In genomic region chr2:133844214-133844892, GRCh38 we compare ENCODE assay signal across 8 cellular contexts.
A peak's percentile ranks its signal among the peaks of the same experiment; 100 is the strongest.
DNase-seq lines count a peak whose midpoint lies in the region; ATAC-seq, FAIRE-seq and TF ChIP-seq lines count a peak whose summit lies in the region.

No MANE protein-coding gene starts in this region.

- DNase-seq in GM04504 (ENCODE audit: low read depth) (peak; percentile 52), HEK293T (ENCODE audit: extremely low spot score) (peak; percentile 80), NCI-H146 treated with DMSO at 0.1 percent for 48 hours (lab: John Stamatoyannopoulos, UW; ENCODE audit: unreplicated experiment) (peak; percentile 20), brain microvascular endothelial cell (peak; percentile 80), inferior parietal cortex (ENCODE audit: extremely low spot score) (peak; percentile 90)
- peak; percentile 8 to 9 for DNase-seq in stimulated activated CD4-positive, alpha-beta T cell treated with anti-CD3 and anti-CD28 coated beads, Interleukin-1b, Interleukin-23, amount 100 ng/mL, for 1 hour (ENCODE audit: low read depth in 2 of 2)

- no peak for ATAC-seq in GM19452 (IDR thresholded peaks at IDR 0.05; ENCODE audit: unreplicated experiment)

- H3K27me3 ChIP-seq in brain microvascular endothelial cell (replicated peaks): no peaks in the 10 kb centered on the region

- peak; percentile 19 for FAIRE-seq in TTC549 (lab: Jason Lieb, UNC)

- H3K36me3 ChIP-seq in brain microvascular endothelial cell (replicated peaks): no peaks in the 10 kb centered on the region

- POLR2A ChIA-PET in HEK293T (lab: Yijun Ruan, JAX): no interaction called here

- no peak overlapping the region for H3K4me3 ChIP-seq in brain microvascular endothelial cell (ENCODE audit: low read depth, low read length)

- H3K27ac ChIP-seq in brain microvascular endothelial cell: peak overlapping the region; percentile 74

- peak; percentile 91 for TF ChIP-seq CTCF in brain microvascular endothelial cell (IDR thresholded peaks at IDR 0.05; ENCODE audit: low read depth, low read length, missing control alignments)

- CTCF ChIA-PET in HEK293T (lab: Yijun Ruan, JAX): interaction anchor here (0.6 to 1.4 kb wide), 10 partner anchors 9 to 1297 kb away, joined by 3 to 11 read pairs (median 4); partner anchors contain the start of gene NCKAP5

- in situ Hi-C loops in brain microvascular endothelial cell (cut with HindIII; ENCODE audit: low pct_ligation_motif_present, low sequenced_read_pairs): no loop called here

TF ChIP-seq in HEK293T, 16 proteins besides CTCF, POLR2A, EP300 and RAD21:
- TF ChIP-seq CTBP1 (IDR thresholded peaks at IDR 0.05; ENCODE audit: borderline replicate concordance) (no peak), FOXA1 (IDR thresholded peaks at IDR 0.05) (no peak), BHLHE40 (IDR thresholded peaks at IDR 0.05; ENCODE audit: borderline replicate concordance) (no peak), ZNF384 (IDR thresholded peaks at IDR 0.05) (no peak), SUZ12 (IDR thresholded peaks at IDR 0.05) (no peak), L3MBTL2 (conservative IDR thresholded peaks at IDR 0.05) (no peak), TARDBP (IDR thresholded peaks at IDR 0.05) (no peak)

Comparison
In these comparisons a context has a peak if more than half of its experiments do, and no peak if none do; other contexts are left out.
1. DNase-seq: peak in every context shown above with its lines; median percentile 90 in inferior parietal cortex; 80 in HEK293T; 80 in brain microvascular endothelial cell; 52 in GM04504; 20 in NCI-H146 treated with DMSO at 0.1 percent for 48 hours; 8 in stimulated activated CD4-positive, alpha-beta T cell treated with anti-CD3 and anti-CD28 coated beads, Interleukin-1b, Interleukin-23, amount 100 ng/mL, for 1 hour.